1 cellular context compared by ENCODE assay signal in genomic region chr19:8291333-8291732, GRCh38. TPM values are rescaled to one million over a fixed set of nuclear protein-coding genes. Genes with fewer than 3 reads are reported as not detected.
"Had no signal": no experiment of that assay in that cellular context is flagged by ENCODE, and none has a peak within 500 bp of the region (broad histone marks: within the 10 kb centered on the region; RNA-seq: fewer than 3 reads in every experiment).

No MANE protein-coding gene starts in this region.

RNA-seq across cellular contexts. Expression of gene KANK3, which starts 51.7 kb away (rescaled TPM):
- total RNA-seq: osteoblast had no signal
